23 cellular contexts compared by ENCODE assay signal in genomic region chr5:81305783-81306182, GRCh38. TPM values are rescaled to one million over a fixed set of nuclear protein-coding genes. Genes with fewer than 3 reads are reported as not detected.
DNase-seq lines count a peak whose midpoint lies in the region; ATAC-seq, FAIRE-seq and TF ChIP-seq lines count a peak whose summit lies in the region.
"Had no signal": no experiment of that assay in that cellular context is flagged by ENCODE, and none has a peak within 500 bp of the region (broad histone marks: within the 10 kb centered on the region; RNA-seq: fewer than 3 reads in every experiment).

No MANE protein-coding gene starts in this region.

- H3K4me3 Mint-ChIP-seq in activated T-cell treated with anti-CD3 and anti-CD28 coated beads, Interleukin-2, amount 50 U/mL, for 72 hours, result peak overlapping the region in 1 of 2 donors; percentile 68
- peak overlapping the region; percentile 41 for H3K4me3 Mint-ChIP-seq in neural crest cell
- H3K4me3 Mint-ChIP-seq: GM23338 had no signal

- H3K27ac Mint-ChIP-seq in activated T-cell treated with anti-CD3 and anti-CD28 coated beads, Interleukin-2, amount 50 U/mL, for 72 hours, result peak overlapping the region; percentile 38
- no peak overlapping the region for H3K27ac Mint-ChIP-seq in neural crest cell (ENCODE audit: unreplicated experiment)
- H3K27ac Mint-ChIP-seq: GM23338 had no signal

- no peak overlapping the region for H2AFZ ChIP-seq in HepG2 (ENCODE audit: low read length)
- H2AFZ ChIP-seq: GM23338 had no signal

- H4K20me1 ChIP-seq in HepG2 (ENCODE audit: insufficient read depth, low read length), result no peaks in the 10 kb centered on the region

- H3K36me3 ChIP-seq in HepG2 (replicated peaks in 1 of 2; ENCODE audit: control insufficient read depth in 1 of 2, insufficient read depth in 2 of 2, low read length in 2 of 2), result peaks cover 1 to 12% of the 10 kb centered on the region in 2 experiments; a peak in 4 of 5 replicates

- no peak overlapping the region for H3K4me3 ChIP-seq in HepG2 (replicated peaks in 1 of 3; ENCODE audit: insufficient read depth in 1 of 3, low read depth in 2 of 3, low read length in 3 of 3)
- H3K4me3 ChIP-seq: GM23338, HAP-1 had no signal

- CTCF ChIA-PET in HepG2 (lab: Yijun Ruan, JAX; ENCODE audit: low intra/inter-chr PET ratio, low total read pairs), result no interaction called here

- peaks cover 30% of the 10 kb centered on the region for H3K4me1 ChIP-seq in HepG2 (ENCODE audit: insufficient read depth, low read length)
- H3K4me1 ChIP-seq: HAP-1 had no signal

- no peaks in the 10 kb centered on the region for H3K9me3 ChIP-seq in HepG2 (ENCODE audit: low read length)
- H3K9me3 ChIP-seq: HAP-1 had no signal

- ATAC-seq in activated CD4-positive, CD25-positive, alpha-beta regulatory T cell treated with anti-CD3 and anti-CD28 coated beads, Interleukin-2, amount 50 U/mL, for 24 hours, result peak; percentile 19 to 34
- ATAC-seq in activated T-cell treated with anti-CD3 and anti-CD28 coated beads, Interleukin-2, amount 50 U/mL, for 72 hours (replicated peaks in 1 of 2), result peak; percentile 36 to 58
- ATAC-seq in HG02610 (IDR thresholded peaks at IDR 0.05; ENCODE audit: unreplicated experiment) (peak; percentile 30), GM19035 (IDR thresholded peaks at IDR 0.05; ENCODE audit: unreplicated experiment) (no peak), HepG2 (no peak)
- ATAC-seq: GM23338 had no signal

- intact Hi-C loops in HepG2 (cut with micrococcal nuclease; ENCODE audit: unreplicated experiment), result no loop called here

- H3K9ac ChIP-seq in HepG2 (ENCODE audit: insufficient read depth, low read depth, low read length), result no peak overlapping the region

- H3K4me1 Mint-ChIP-seq in activated T-cell treated with anti-CD3 and anti-CD28 coated beads, Interleukin-2, amount 50 U/mL, for 72 hours (ENCODE audit: low read depth), result peaks cover 28% of the 10 kb centered on the region
- peaks cover 8% of the 10 kb centered on the region for H3K4me1 Mint-ChIP-seq in neural crest cell
- H3K4me1 Mint-ChIP-seq: GM23338 had no signal

- TF ChIP-seq CTCF in neural crest cell (conservative IDR thresholded peaks at IDR 0.05), result no peak
- TF ChIP-seq CTCF in HepG2 (CRISPR knock-in tag; IDR thresholded peaks at IDR 0.05), result no peak

- no peak overlapping the region for H3K4me2 ChIP-seq in HepG2 (ENCODE audit: low read depth, low read length)
- H3K4me2 ChIP-seq: GM23338 had no signal

- BruUV-seq in HepG2 (replicated peaks; lab: Mats Ljungman, UMichigan), result no TSS peak

- peaks cover 23% of the 10 kb centered on the region for H3K79me2 ChIP-seq in HepG2 (ENCODE audit: insufficient read depth, low read length)

- TF ChIP-seq POLR2A in HepG2 (IDR thresholded peaks at IDR 0.05; ENCODE audit: insufficient read depth in 1 of 2, low read depth in 2 of 2, low read length in 2 of 2), result no peak

- TF ChIP-seq EP300 in HepG2 (IDR thresholded peaks at IDR 0.05; ENCODE audit: low read depth in 2 of 2, low read length in 2 of 2) (no peak), HepG2 (CRISPR knock-in tag; IDR thresholded peaks at IDR 0.05; ENCODE audit: borderline replicate concordance) (no peak)

- no peak for TF ChIP-seq RAD21 in HepG2 (CRISPR knock-in tag; IDR thresholded peaks at IDR 0.05)

- H3K27me3 Mint-ChIP-seq in activated T-cell treated with anti-CD3 and anti-CD28 coated beads, Interleukin-2, amount 50 U/mL, for 72 hours (ENCODE audit: low read depth), result no peaks in the 10 kb centered on the region
- no peaks in the 10 kb centered on the region for H3K27me3 Mint-ChIP-seq in neural crest cell (ENCODE audit: low read depth)

- in situ Hi-C loops in HepG2 (cut with HindIII; ENCODE audit: extremely low pct_ligation_motif_present, low pct_unique_long_range_greater_than_20kb), result no loop called here

- no peak for DNase-seq in activated CD4-positive, CD25-positive, alpha-beta regulatory T cell treated with anti-CD3 and anti-CD28 coated beads, Interleukin-2, amount 50 U/mL, for 72 hours
- DNase-seq in activated T-cell treated with anti-CD3 and anti-CD28 coated beads, Interleukin-2, amount 50 U/mL, for 72 hours, result peak in 1 of 2 donors; percentile 18
- no peak for DNase-seq in activated T-cell treated with anti-CD3 and anti-CD28 coated beads, Interleukin-2, amount 50 U/mL, for 1 hour
- DNase-seq in neural crest cell (ENCODE audit: low read depth, low spot score) (no peak), HepG2 (ENCODE audit: low spot score) (no peak)
- DNase-seq: AML-193; KG1; NCI-H1694; NCI-H2081; NCI-H2171; NCI-H345; NCI-H524; NCI-H774; NK-92 treated with Interleukin-12 subunit alpha and Interleukin-12 subunit beta, amount 100 ng/mL, for 24 hours; SHP77 treated with DMSO at 0.1 percent for 48 hours had no signal

- no peaks in the 10 kb centered on the region; a peak in 2 of 5 replicates for H3K27me3 ChIP-seq in HepG2 (ENCODE audit: control insufficient read depth in 1 of 2, insufficient read depth in 2 of 2, low read length in 2 of 2)

- POLR2A ChIA-PET in HepG2 (lab: Yijun Ruan, JAX), result no interaction called here

- no peak for FAIRE-seq in HepG2 (lab: Jason Lieb, UNC)
- FAIRE-seq: G401.6 had no signal

- H3K9me3 Mint-ChIP-seq in activated T-cell treated with anti-CD3 and anti-CD28 coated beads, Interleukin-2, amount 50 U/mL, for 72 hours, result no peaks in the 10 kb centered on the region
- H3K9me3 Mint-ChIP-seq in neural crest cell, result no peaks in the 10 kb centered on the region
- H3K9me3 Mint-ChIP-seq: GM23338 had no signal

- no peak overlapping the region for H3K27ac ChIP-seq in HepG2 (ENCODE audit: extremely low read length, insufficient read depth, low read length)
- H3K27ac ChIP-seq: C4-2B, RWPE1 had no signal

- H3K36me3 Mint-ChIP-seq in activated T-cell treated with anti-CD3 and anti-CD28 coated beads, Interleukin-2, amount 50 U/mL, for 72 hours (ENCODE audit: insufficient read depth in 2 of 2), result peaks cover 4 to 15% of the 10 kb centered on the region in 2 donors
- H3K36me3 Mint-ChIP-seq in neural crest cell (ENCODE audit: low read depth), result no peaks in the 10 kb centered on the region

TF ChIP-seq in HepG2, 621 proteins besides CTCF, POLR2A, EP300 and RAD21 (continues in another document):
- TF ChIP-seq FOXA3 (CRISPR knock-in tag; IDR thresholded peaks at IDR 0.05), result no peak
- no peak for TF ChIP-seq ZNF615 (CRISPR knock-in tag; IDR thresholded peaks at IDR 0.05; ENCODE audit: borderline replicate concordance)
- no peak for TF ChIP-seq RXRB (CRISPR knock-in tag; IDR thresholded peaks at IDR 0.05; ENCODE audit: borderline replicate concordance)
- TF ChIP-seq PAXIP1 (CRISPR knock-in tag; conservative IDR thresholded peaks at IDR 0.05), result no peak
- TF ChIP-seq ZNF460 (CRISPR knock-in tag; IDR thresholded peaks at IDR 0.05; ENCODE audit: borderline replicate concordance), result no peak
- no peak for TF ChIP-seq SAP130 (CRISPR knock-in tag; IDR thresholded peaks at IDR 0.05; ENCODE audit: low read depth)
- no peak for TF ChIP-seq ARNT2 (CRISPR knock-in tag; IDR thresholded peaks at IDR 0.05; ENCODE audit: low read depth)
- no peak for TF ChIP-seq ZFAT (CRISPR knock-in tag; conservative IDR thresholded peaks at IDR 0.05)

RNA-seq across cellular contexts. Expression of gene ZCCHC9, which starts 4.4 kb away (rescaled TPM):
- total RNA-seq in activated T-cell treated with anti-CD3 and anti-CD28 coated beads, Interleukin-2, amount 50 U/mL, for 72 hours, result 10 to 100 TPM; 46.8 to 48.1 TPM
- 31.3 and 32.7 TPM in 2 replicates for total RNA-seq in neural crest cell
- total RNA-seq in HepG2 (2016; rRNA removed; fragmentation: Illumina TruSeq; extraction: Trizol), result 52.5 and 70.7 TPM in 2 replicates
- total RNA-seq in HepG2 (2016; cell fraction: cytosol; rRNA removed; fragmentation: Illumina TruSeq; extraction: Trizol; ENCODE audit: low read depth), result 25.2 and 26.8 TPM in 2 replicates
- 52.8 and 69.9 TPM in 2 replicates for total RNA-seq in HepG2 (2016; cell fraction: insoluble cytoplasmic fraction; rRNA removed; fragmentation: Illumina TruSeq; extraction: Trizol)
- total RNA-seq in HepG2 (2016; cell fraction: membrane; rRNA removed; fragmentation: Illumina TruSeq; extraction: Trizol), result 46.9 and 48.3 TPM in 2 replicates
- 26.3 and 28.6 TPM in 2 replicates for total RNA-seq in HepG2 (2016; cell fraction: nucleus; rRNA removed; fragmentation: Illumina TruSeq; extraction: Trizol)
- polyA plus RNA-seq in HepG2 (2011; rRNA removed), result 20.1 and 28.7 TPM in 2 replicates
- polyA plus RNA-seq in HepG2 (2011; cell fraction: cytosol; rRNA removed), result 10.2 and 15.7 TPM in 2 replicates
- polyA plus RNA-seq in HepG2 (2011; cell fraction: nucleus; rRNA removed), result 7.6 and 12.3 TPM in 2 replicates
- 29.6 and 38.6 TPM in 2 replicates for polyA plus RNA-seq in HepG2 (2012)
- polyA plus RNA-seq in HepG2 (2016; cell fraction: cytosol; fragmentation: Illumina TruSeq; extraction: Trizol; ENCODE audit: low read depth), result 26.9 and 35.4 TPM in 2 replicates
- 89.5 and 100 TPM in 2 replicates for polyA plus RNA-seq in HepG2 (2016; cell fraction: insoluble cytoplasmic fraction; fragmentation: Illumina TruSeq; extraction: Trizol; ENCODE audit: low read depth)
- 41.3 and 43.4 TPM in 2 replicates for polyA plus RNA-seq in HepG2 (2016; cell fraction: membrane; fragmentation: Illumina TruSeq; extraction: Trizol; ENCODE audit: low read depth)
- polyA plus RNA-seq in HepG2 (2016; cell fraction: nucleus; fragmentation: Illumina TruSeq; extraction: Trizol; ENCODE audit: insufficient read depth, low read depth), result 57.8 and 58.2 TPM in 2 replicates
- polyA minus RNA-seq in HepG2 (2011; rRNA and poly(A)+ RNA removed; ENCODE audit: low replicate concordance), result 3.6 and 4.8 TPM in 2 replicates
- 9.1 and 10.1 TPM in 2 replicates for polyA minus RNA-seq in HepG2 (2011; cell fraction: cytosol; rRNA and poly(A)+ RNA removed)
- polyA minus RNA-seq in HepG2 (2011; cell fraction: nucleus; rRNA and poly(A)+ RNA removed), result 15.5 and 19.0 TPM in 2 replicates

Comparison
In these comparisons a context has a peak if more than half of its experiments do, and no peak if none do; other contexts are left out.
1. ATAC-seq: peak in activated CD4-positive, CD25-positive, alpha-beta regulatory T cell treated with anti-CD3 and anti-CD28 coated beads, Interleukin-2, amount 50 U/mL, for 24 hours (2 of 2), activated T-cell treated with anti-CD3 and anti-CD28 coated beads, Interleukin-2, amount 50 U/mL, for 72 hours (2 of 2) and HG02610 (single experiment); none in GM19035 (single experiment) and HepG2 (single experiment).